8 cellular contexts compared by ENCODE assay signal in the genomic region with DNA sequence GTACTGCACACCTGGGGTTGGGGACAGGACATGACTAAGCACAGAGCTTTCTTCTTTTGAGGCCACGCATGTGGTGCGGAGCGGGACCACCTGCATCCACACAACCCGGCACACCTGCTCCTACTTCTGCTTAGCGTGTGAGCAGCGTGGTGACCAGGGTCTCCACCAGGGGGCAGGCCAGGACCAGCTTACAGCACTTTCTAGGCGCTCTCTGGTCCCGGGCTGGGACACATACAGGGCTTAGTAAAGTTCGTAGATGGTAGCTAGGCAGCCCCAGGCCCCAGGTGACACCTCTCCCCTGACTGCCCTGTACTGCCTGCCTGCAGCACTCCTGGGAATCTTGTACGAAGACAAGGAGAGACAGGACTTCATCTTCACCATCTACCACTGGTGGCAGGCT.
DNase-seq lines count a peak whose midpoint lies in the region; ATAC-seq and TF ChIP-seq lines count a peak whose summit lies in the region.
"Not testable (repeated sequence)": the region's sequence is repeated elsewhere in the genome, so short reads cannot be mapped to it uniquely, and the experiment has no call there.

No MANE protein-coding gene starts in this region.

- H3K4me2 ChIP-seq in smooth muscle cell, result not testable (repeated sequence)

- WGBS in smooth muscle cell (ENCODE audit: low lambda C conversion rate), result 37% methylated on average over 10 of the region's 10 CpGs

- not testable (repeated sequence) for H3K27me3 ChIP-seq in smooth muscle cell (ENCODE audit: low read depth)

- not testable (repeated sequence) for H3K9ac ChIP-seq in smooth muscle cell (ENCODE audit: low read depth)

- not testable (repeated sequence) for H3K27ac ChIP-seq in smooth muscle cell (ENCODE audit: low read depth)

- not testable (repeated sequence) for H3K4me3 ChIP-seq in epithelial cell of proximal tubule (ENCODE audit: low read depth, low read length); smooth muscle cell

- H3F3A ChIP-seq in smooth muscle cell (ENCODE audit: low read depth), result not testable (repeated sequence)

- H3K9me3 Mint-ChIP-seq in activated T-cell treated with anti-CD3 and anti-CD28 coated beads, Interleukin-2, amount 50 U/mL, for 72 hours, result not testable (repeated sequence)

- TF ChIP-seq CTCF in GM10266 (IDR thresholded peaks at IDR 0.05; ENCODE audit: control insufficient read depth, insufficient read depth, low read depth, missing control alignments), result peak; percentile 44
- peak; percentile 50 for TF ChIP-seq CTCF in epithelial cell of proximal tubule (conservative IDR thresholded peaks at IDR 0.05; ENCODE audit: low read depth, low read length)
- TF ChIP-seq CTCF in smooth muscle cell (IDR thresholded peaks at IDR 0.05; ENCODE audit: borderline replicate concordance, insufficient read depth, poor library complexity, severe bottlenecking), result peak; percentile 39

- H3K4me3 Mint-ChIP-seq in activated T-cell treated with anti-CD3 and anti-CD28 coated beads, Interleukin-2, amount 50 U/mL, for 72 hours, result not testable (repeated sequence)

- H3K4me1 ChIP-seq in smooth muscle cell (ENCODE audit: low read depth), result not testable (repeated sequence)

- not testable (repeated sequence) for H3K36me3 Mint-ChIP-seq in activated T-cell treated with anti-CD3 and anti-CD28 coated beads, Interleukin-2, amount 50 U/mL, for 72 hours (ENCODE audit: insufficient read depth in 2 of 2)

- H3K36me3 ChIP-seq in smooth muscle cell (ENCODE audit: low read depth), result not testable (repeated sequence)

- H3K27me3 Mint-ChIP-seq in activated T-cell treated with anti-CD3 and anti-CD28 coated beads, Interleukin-2, amount 50 U/mL, for 72 hours (ENCODE audit: low read depth), result peaks cover 11% of the 10 kb centered on the region

- not testable (repeated sequence) for H3K9me3 ChIP-seq in smooth muscle cell (replicated peaks; ENCODE audit: low read depth)

- H3K4me1 Mint-ChIP-seq in activated T-cell treated with anti-CD3 and anti-CD28 coated beads, Interleukin-2, amount 50 U/mL, for 72 hours (ENCODE audit: low read depth), result not testable (repeated sequence)

- ATAC-seq in activated T-cell treated with anti-CD3 and anti-CD28 coated beads, Interleukin-2, amount 50 U/mL, for 72 hours (replicated peaks in 1 of 2); left lobe of liver: not testable (repeated sequence)

- H3K27ac Mint-ChIP-seq in activated T-cell treated with anti-CD3 and anti-CD28 coated beads, Interleukin-2, amount 50 U/mL, for 72 hours, result not testable (repeated sequence)

- DNase-seq in A172 (ENCODE audit: low spot score) (peak; percentile 29), NAMALWA (ENCODE audit: low spot score) (peak; percentile 73), SKM-1 (lab: John Stamatoyannopoulos, UW; ENCODE audit: unreplicated experiment) (peak; percentile 21), left lobe of liver (ENCODE audit: low spot score) (peak; percentile 58)
- DNase-seq in GM10266 (ENCODE audit: extremely low spot score); epithelial cell of proximal tubule (ENCODE audit: low read depth); smooth muscle cell (lab: John Stamatoyannopoulos, UW; ENCODE audit: unreplicated experiment): not testable (repeated sequence)
- DNase-seq in activated T-cell treated with anti-CD3 and anti-CD28 coated beads, Interleukin-2, amount 50 U/mL, for 72 hours, result peak; percentile 72 to 75

- H3K79me2 ChIP-seq in smooth muscle cell (ENCODE audit: low read depth), result not testable (repeated sequence)

- H4K20me1 ChIP-seq in smooth muscle cell (ENCODE audit: low read depth), result not testable (repeated sequence)

- H2AFZ ChIP-seq in smooth muscle cell (ENCODE audit: low read depth), result not testable (repeated sequence)
